In genomic region chr22:25178348-25178747, GRCh38 we compare ENCODE assay signal across 10 cellular contexts. TPM values are rescaled to one million over a fixed set of nuclear protein-coding genes. Genes with fewer than 3 reads are reported as not detected.
DNase-seq lines count a peak whose midpoint lies in the region; ATAC-seq and TF ChIP-seq lines count a peak whose summit lies in the region.
"Not testable (repeated sequence)": the region's sequence is repeated elsewhere in the genome, so short reads cannot be mapped to it uniquely, and the experiment has no call there.
"Had no signal": no experiment of that assay in that cellular context is flagged by ENCODE, and none has a peak within 500 bp of the region (broad histone marks: within the 10 kb centered on the region; RNA-seq: fewer than 3 reads in every experiment).

No MANE protein-coding gene starts in this region.

- H2AFZ ChIP-seq in OCI-LY1 (ENCODE audit: low read length) = not testable (repeated sequence)

- 0 out of 2 replicates have a peak, but pooled peaks cover 12% of the 10 kb centered on the region for H4K20me1 ChIP-seq in BLaER1
- not testable (repeated sequence) for H4K20me1 ChIP-seq in OCI-LY1 (ENCODE audit: insufficient read depth, low read length)

- peak overlapping the region; percentile 71 for H3K27ac Mint-ChIP-seq in activated CD4-positive, alpha-beta memory T cell treated with anti-CD3 and anti-CD28 coated beads, Interleukin-2, amount 10 ng/mL, durations not matched to agents 7 days and 5 days
- H3K27ac Mint-ChIP-seq in stimulated activated naive CD8-positive, alpha-beta T cell treated with anti-CD3 and anti-CD28 coated beads, Interleukin-15, amount 100 ng/mL, for 72 hours = not testable (repeated sequence)

- not testable (repeated sequence) for H3K9ac ChIP-seq in BLaER1; OCI-LY1 (ENCODE audit: low read length)

- H3K27ac ChIP-seq in BLaER1; OCI-LY1 (ENCODE audit: low read depth, low read length, poor library complexity, severe bottlenecking); right lobe of liver: not testable (repeated sequence)
- peak overlapping the region; percentile 57 for H3K27ac ChIP-seq in neutrophil

- ATAC-seq in Right ventricle myocardium superior (ENCODE audit: poor library complexity) = peak; percentile 50
- peak in 3 of 4 donors; percentile 3 to 18 (median 8) for ATAC-seq in right lobe of liver
- ATAC-seq in stimulated activated naive CD8-positive, alpha-beta T cell treated with anti-CD3 and anti-CD28 coated beads, Interleukin-15, amount 100 ng/mL, for 72 hours = peak; percentile 60

- not testable (repeated sequence) for TF ChIP-seq POLR2A in right lobe of liver (IDR thresholded peaks at IDR 0.05)

- peak overlapping the region; percentile 56 for H3K4me3 Mint-ChIP-seq in activated CD4-positive, alpha-beta memory T cell treated with anti-CD3 and anti-CD28 coated beads, Interleukin-2, amount 10 ng/mL, durations not matched to agents 7 days and 5 days
- H3K4me3 Mint-ChIP-seq in stimulated activated naive CD8-positive, alpha-beta T cell treated with anti-CD3 and anti-CD28 coated beads, Interleukin-15, amount 100 ng/mL, for 72 hours = not testable (repeated sequence)

- H3K9me3 ChIP-seq in BLaER1 = peaks cover 18% of the 10 kb centered on the region
- H3K9me3 ChIP-seq in OCI-LY1 (ENCODE audit: low read length); right lobe of liver; neutrophil: not testable (repeated sequence)

- no CpG with 5 or more reads among the region's 6 CpGs for WGBS in right lobe of liver (ENCODE audit: insufficient coverage, low coverage, low lambda C conversion rate, missing lambda C conversion rate)

- not testable (repeated sequence) for H3K27me3 ChIP-seq in BLaER1; OCI-LY1 (ENCODE audit: insufficient read depth, low read length); right lobe of liver; neutrophil

- H3K9me2 ChIP-seq in OCI-LY1 (ENCODE audit: low read depth, low read length) = not testable (repeated sequence)

- H3F3A ChIP-seq in OCI-LY1 (ENCODE audit: insufficient read depth, low read length) = not testable (repeated sequence)

- POLR2A ChIA-PET in activated CD4-positive, alpha-beta memory T cell treated with anti-CD3 and anti-CD28 coated beads, Interleukin-2, amount 10 ng/mL, durations not matched to agents 7 days and 5 days (lab: Charles Lee) = not testable (repeated sequence)

- H3K4me1 Mint-ChIP-seq in activated CD4-positive, alpha-beta memory T cell treated with anti-CD3 and anti-CD28 coated beads, Interleukin-2, amount 10 ng/mL, durations not matched to agents 7 days and 5 days; stimulated activated naive CD8-positive, alpha-beta T cell treated with anti-CD3 and anti-CD28 coated beads, Interleukin-15, amount 100 ng/mL, for 72 hours: not testable (repeated sequence)

- not testable (repeated sequence) for H3K4me3 ChIP-seq in BLaER1; right lobe of liver; neutrophil (ENCODE audit: low read depth in 1 of 2, low read length in 1 of 2)
- peak overlapping the region; percentile 40 for H3K4me3 ChIP-seq in OCI-LY1 (ENCODE audit: low read depth, low read length, poor library complexity, severe bottlenecking)

- not testable (repeated sequence) for H3K27me3 Mint-ChIP-seq in activated CD4-positive, alpha-beta memory T cell treated with anti-CD3 and anti-CD28 coated beads, Interleukin-2, amount 10 ng/mL, durations not matched to agents 7 days and 5 days; stimulated activated naive CD8-positive, alpha-beta T cell treated with anti-CD3 and anti-CD28 coated beads, Interleukin-15, amount 100 ng/mL, for 72 hours

- H3K36me3 Mint-ChIP-seq in activated CD4-positive, alpha-beta memory T cell treated with anti-CD3 and anti-CD28 coated beads, Interleukin-2, amount 10 ng/mL, durations not matched to agents 7 days and 5 days (ENCODE audit: low read depth) = peaks cover 50% of the 10 kb centered on the region

- H3K79me2 ChIP-seq in OCI-LY1 (ENCODE audit: insufficient read depth, low read length) = not testable (repeated sequence)

- H3K4me1 ChIP-seq in BLaER1 (peaks cover 25% of the 10 kb centered on the region), right lobe of liver (peaks cover 0 to 21% (median 10%) of the 10 kb centered on the region in 4 donors)
- not testable (repeated sequence) for H3K4me1 ChIP-seq in OCI-LY1 (ENCODE audit: insufficient read depth, low read length, severe bottlenecking); neutrophil (ENCODE audit: control insufficient read depth in 1 of 2, insufficient read depth in 1 of 2, low read depth in 1 of 2, low read length in 1 of 2)

- TF ChIP-seq CTCF in OCI-LY1 (IDR thresholded peaks at IDR 0.05; ENCODE audit: low read length); right lobe of liver (IDR thresholded peaks at IDR 0.05); neutrophil (IDR thresholded peaks at IDR 0.05): not testable (repeated sequence)

- CTCF ChIA-PET in activated CD4-positive, alpha-beta memory T cell treated with anti-CD3 and anti-CD28 coated beads, Interleukin-2, amount 10 ng/mL, durations not matched to agents 7 days and 5 days (lab: Charles Lee) = not testable (repeated sequence)

- H3K36me3 ChIP-seq in BLaER1; OCI-LY1 (ENCODE audit: insufficient read depth, low read length); neutrophil: not testable (repeated sequence)
- H3K36me3 ChIP-seq in right lobe of liver = peaks cover 5 to 64% (median 30%) of the 10 kb centered on the region in 4 donors

- H3K9me3 Mint-ChIP-seq in activated CD4-positive, alpha-beta memory T cell treated with anti-CD3 and anti-CD28 coated beads, Interleukin-2, amount 10 ng/mL, durations not matched to agents 7 days and 5 days; stimulated activated naive CD8-positive, alpha-beta T cell treated with anti-CD3 and anti-CD28 coated beads, Interleukin-15, amount 100 ng/mL, for 72 hours: not testable (repeated sequence)

- H3K4me2 ChIP-seq in BLaER1 = peak overlapping the region; percentile 74
- not testable (repeated sequence) for H3K4me2 ChIP-seq in OCI-LY1 (ENCODE audit: low read length)

- intact Hi-C loops in Right ventricle myocardium superior (cut with DNase I) = not testable (repeated sequence)
- intact Hi-C loops in right lobe of liver (cut with DNase I) = loop anchor here (10.0 kb wide), 2 partner anchors 84 to 104 kb away; no protein-coding TSS in a partner anchor

- DNase-seq in activated CD4-positive, alpha-beta memory T cell treated with anti-CD3 and anti-CD28 coated beads, Interleukin-2, amount 10 ng/mL, durations not matched to agents 7 days and 5 days; Right ventricle myocardium superior; right lobe of liver; stimulated activated naive CD8-positive, alpha-beta T cell treated with anti-CD3 and anti-CD28 coated beads, Interleukin-15, amount 100 ng/mL, for 72 hours: not testable (repeated sequence)
- DNase-seq in activated gamma-delta T cell treated with Interleukin-2 at 50 U/mL for 16 hours = peak; percentile 15

RNA-seq across cellular contexts. Expression of gene CRYBB3, which starts 21.3 kb away (rescaled TPM):
- under 1 TPM in 1 of 2 experiments, not detected in 1; 0.40 TPM for total RNA-seq in activated CD4-positive, alpha-beta memory T cell treated with anti-CD3 and anti-CD28 coated beads, Interleukin-2, amount 10 ng/mL, durations not matched to agents 7 days and 5 days
- total RNA-seq in Right ventricle myocardium superior (not detected), right lobe of liver (under 1 TPM in 3 of 6 experiments, not detected in 3; 0.40 to 0.70 (median 0.69) TPM)
- total RNA-seq: Caco-2 had no signal

RNA-seq across cellular contexts. Expression of gene CRYBB2, which starts 41.1 kb away (rescaled TPM):
- total RNA-seq in activated CD4-positive, alpha-beta memory T cell treated with anti-CD3 and anti-CD28 coated beads, Interleukin-2, amount 10 ng/mL, durations not matched to agents 7 days and 5 days = not detected
- total RNA-seq in Right ventricle myocardium superior (not detected), right lobe of liver (not detected)
- total RNA-seq: Caco-2, PC-3 had no signal

Comparison
In these comparisons a context has a peak if more than half of its experiments do, and no peak if none do; other contexts are left out.
1. ATAC-seq: peak in every context shown above with its lines; median percentile 60 in stimulated activated naive CD8-positive, alpha-beta T cell treated with anti-CD3 and anti-CD28 coated beads, Interleukin-15, amount 100 ng/mL, for 72 hours; 50 in Right ventricle myocardium superior; 8 in right lobe of liver.